ENCODE assay signal across 10 cellular contexts in genomic region chr5:169003721-169004481, GRCh38.
DNase-seq lines count a peak whose midpoint lies in the region; ATAC-seq and TF ChIP-seq lines count a peak whose summit lies in the region.
"Had no signal": no experiment of that assay in that cellular context is flagged by ENCODE, and none has a peak within 500 bp of the region (broad histone marks: within the 10 kb centered on the region; RNA-seq: fewer than 3 reads in every experiment).

No MANE protein-coding gene starts in this region.

- H3K4me1 ChIP-seq in HCT116 (ENCODE audit: control insufficient read depth in 1 of 2, insufficient read depth in 2 of 2, low read length in 2 of 2) (peaks cover 9 to 24% of the 10 kb centered on the region in 2 experiments; a peak in 3 of 4 replicates), hepatocyte (ENCODE audit: insufficient read depth) (peaks cover 31% of the 10 kb centered on the region), stomach smooth muscle (ENCODE audit: control insufficient read depth, insufficient read depth, low read length) (peaks cover 20% of the 10 kb centered on the region)

- no peaks in the 10 kb centered on the region for H3K79me2 ChIP-seq in HCT116 (ENCODE audit: insufficient read depth, low read length)
- no peaks in the 10 kb centered on the region for H3K79me2 ChIP-seq in hepatocyte

- H3K4me2 ChIP-seq in HCT116 (ENCODE audit: low read length) = no peak overlapping the region
- peak overlapping the region; percentile 14 for H3K4me2 ChIP-seq in hepatocyte

- peaks cover 18% of the 10 kb centered on the region; the same call in 1 of the 2 replicates for H3K27me3 ChIP-seq in HCT116 (ENCODE audit: insufficient read depth, low read length)
- no peaks in the 10 kb centered on the region for H3K27me3 ChIP-seq in hepatocyte
- no peaks in the 10 kb centered on the region for H3K27me3 ChIP-seq in stomach smooth muscle (ENCODE audit: control insufficient read depth in 1 of 2, insufficient read depth in 2 of 2, low read length in 2 of 2)

- 0 out of 2 replicates have a peak, but pooled peaks have one; percentile 19 for TF ChIP-seq RAD21 in HCT116 (IDR thresholded peaks at IDR 0.05; ENCODE audit: low read depth)

- RAD21 ChIA-PET in HCT116 (lab: Charles Lee; ENCODE audit: low non-redundant PET in 1 of 2, low total read pairs in 2 of 2, uncharacterized antibody in 2 of 2, unreplicated experiment in 2 of 2) = no interaction called here

- no peak for TF ChIP-seq POLR2A in HCT116 (IDR thresholded peaks at IDR 0.05; ENCODE audit: borderline replicate concordance, extremely low read depth, insufficient read depth, insufficient read length)

- H4K20me1 ChIP-seq in HCT116 (ENCODE audit: insufficient read depth) (no peaks in the 10 kb centered on the region), hepatocyte (ENCODE audit: insufficient read depth, poor library complexity, severe bottlenecking) (no peaks in the 10 kb centered on the region)

- intact Hi-C loops in HCT116 (cut with micrococcal nuclease) = no loop called here

- H3K9me3 ChIP-seq in HCT116 (ENCODE audit: control insufficient read depth in 1 of 2, insufficient read depth in 1 of 2, low read depth in 1 of 2, low read length in 2 of 2) (no peaks in the 10 kb centered on the region), hepatocyte (ENCODE audit: low read depth) (no peaks in the 10 kb centered on the region), stomach smooth muscle (ENCODE audit: control insufficient read depth in 2 of 2, low read length in 2 of 2) (no peaks in the 10 kb centered on the region)

- H3K4me3 ChIP-seq in HCT116 (replicated peaks in 1 of 2; ENCODE audit: low read depth in 1 of 2, low read length in 2 of 2) (no peak overlapping the region), astrocyte of the spinal cord (ENCODE audit: low read depth, low read length) (no peak overlapping the region), hepatocyte (no peak overlapping the region), stomach smooth muscle (ENCODE audit: low read length in 2 of 2) (no peak overlapping the region)

- CTCF ChIA-PET in HCT116 (lab: Charles Lee) = no interaction called here

- POLR2A ChIA-PET in HCT116 (lab: Charles Lee) = no interaction called here

- BruUV-seq in HCT116 (replicated peaks; lab: Mats Ljungman, UMichigan) = no TSS peak

- no peak for ATAC-seq in HCT116

- H3K27ac ChIP-seq in HCT116 (ENCODE audit: low read depth, low read length) (no peak overlapping the region), hepatocyte (peak overlapping the region; percentile 52), stomach smooth muscle (ENCODE audit: low read length) (no peak overlapping the region)

- no peaks in the 10 kb centered on the region for H3K9me2 ChIP-seq in HCT116 (ENCODE audit: insufficient read depth)
- H3K9me2 ChIP-seq in hepatocyte (replicated peaks; ENCODE audit: insufficient read depth) = no peaks in the 10 kb centered on the region

- TF ChIP-seq CTCF in HCT116 (IDR thresholded peaks at IDR 0.05 in 2 of 3, conservative IDR thresholded peaks at IDR 0.05 in 1 of 3; ENCODE audit: borderline replicate concordance in 1 of 3, insufficient read depth in 1 of 3, low read depth in 2 of 3, low read length in 2 of 3) = peak in 2 of 3 experiments; percentile 16 to 35; a peak in 3 of 6 replicates
- peak; percentile 25 for TF ChIP-seq CTCF in astrocyte of the spinal cord (IDR thresholded peaks at IDR 0.05; ENCODE audit: low read depth, low read length)
- peak; percentile 44 for TF ChIP-seq CTCF in hepatocyte (IDR thresholded peaks at IDR 0.05; ENCODE audit: poor library complexity)

- H3K36me3 ChIP-seq in HCT116 (ENCODE audit: control insufficient read depth in 1 of 2, insufficient read depth in 2 of 2, low read length in 2 of 2) (no peaks in the 10 kb centered on the region), hepatocyte (replicated peaks; ENCODE audit: insufficient read depth, low read depth) (no peaks in the 10 kb centered on the region), stomach smooth muscle (ENCODE audit: control insufficient read depth in 2 of 2, insufficient read depth in 2 of 2, low read length in 2 of 2) (no peaks in the 10 kb centered on the region)

- in situ Hi-C loops in astrocyte of the spinal cord (cut with HindIII; ENCODE audit: low sequenced_read_pairs) = no loop called here

- DNase-seq in HCT116 (ENCODE audit: low read depth, low spot score) (no peak), astrocyte of the spinal cord (ENCODE audit: low read depth, low spot score) (no peak), hepatocyte (ENCODE audit: low spot score) (peak; percentile 36), NCI-H187 (lab: John Stamatoyannopoulos, UW) (no peak), H4 (ENCODE audit: low spot score) (no peak), NCI-H2029 (lab: John Stamatoyannopoulos, UW) (no peak), ecto neural progenitor cell (ENCODE audit: low spot score) (no peak)
- DNase-seq: DMS79 treated with DMSO at 0.1 percent for 48 hours, IMR-90 had no signal

- no peak overlapping the region for H3K9ac ChIP-seq in HCT116 (ENCODE audit: low read length)
- peak overlapping the region; percentile 9 to 21 for H3K9ac ChIP-seq in stomach smooth muscle (ENCODE audit: low read length in 2 of 2)

- H2AFZ ChIP-seq in HCT116 (ENCODE audit: low read depth, low read length, poor library complexity, severe bottlenecking) (no peak overlapping the region), hepatocyte (no peak overlapping the region)

- WGBS in hepatocyte (ENCODE audit: low lambda C conversion rate, missing lambda C conversion rate) = 60% methylated on average over 9 of the region's 9 CpGs

TF ChIP-seq in HCT116, 20 proteins besides CTCF, POLR2A, EP300 and RAD21:
- TF ChIP-seq SIN3A (IDR thresholded peaks at IDR 0.05; ENCODE audit: low read depth) (no peak), ZFX (IDR thresholded peaks at IDR 0.05) (no peak), ZNF274 (IDR thresholded peaks at IDR 0.05; ENCODE audit: low read depth, low read length) (no peak), EZH2 (IDR thresholded peaks at IDR 0.05) (no peak), TCF7L2 (IDR thresholded peaks at IDR 0.05; ENCODE audit: borderline replicate concordance, extremely low read depth, insufficient read depth, insufficient read length) (no peak)
- TF ChIP-seq, protein P1, sequence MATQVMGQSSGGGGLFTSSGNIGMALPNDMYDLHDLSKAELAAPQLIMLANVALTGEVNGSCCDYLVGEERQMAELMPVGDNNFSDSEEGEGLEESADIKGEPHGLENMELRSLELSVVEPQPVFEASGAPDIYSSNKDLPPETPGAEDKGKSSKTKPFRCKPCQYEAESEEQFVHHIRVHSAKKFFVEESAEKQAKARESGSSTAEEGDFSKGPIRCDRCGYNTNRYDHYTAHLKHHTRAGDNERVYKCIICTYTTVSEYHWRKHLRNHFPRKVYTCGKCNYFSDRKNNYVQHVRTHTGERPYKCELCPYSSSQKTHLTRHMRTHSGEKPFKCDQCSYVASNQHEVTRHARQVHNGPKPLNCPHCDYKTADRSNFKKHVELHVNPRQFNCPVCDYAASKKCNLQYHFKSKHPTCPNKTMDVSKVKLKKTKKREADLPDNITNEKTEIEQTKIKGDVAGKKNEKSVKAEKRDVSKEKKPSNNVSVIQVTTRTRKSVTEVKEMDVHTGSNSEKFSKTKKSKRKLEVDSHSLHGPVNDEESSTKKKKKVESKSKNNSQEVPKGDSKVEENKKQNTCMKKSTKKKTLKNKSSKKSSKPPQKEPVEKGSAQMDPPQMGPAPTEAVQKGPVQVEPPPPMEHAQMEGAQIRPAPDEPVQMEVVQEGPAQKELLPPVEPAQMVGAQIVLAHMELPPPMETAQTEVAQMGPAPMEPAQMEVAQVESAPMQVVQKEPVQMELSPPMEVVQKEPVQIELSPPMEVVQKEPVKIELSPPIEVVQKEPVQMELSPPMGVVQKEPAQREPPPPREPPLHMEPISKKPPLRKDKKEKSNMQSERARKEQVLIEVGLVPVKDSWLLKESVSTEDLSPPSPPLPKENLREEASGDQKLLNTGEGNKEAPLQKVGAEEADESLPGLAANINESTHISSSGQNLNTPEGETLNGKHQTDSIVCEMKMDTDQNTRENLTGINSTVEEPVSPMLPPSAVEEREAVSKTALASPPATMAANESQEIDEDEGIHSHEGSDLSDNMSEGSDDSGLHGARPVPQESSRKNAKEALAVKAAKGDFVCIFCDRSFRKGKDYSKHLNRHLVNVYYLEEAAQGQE (IDR thresholded peaks at IDR 0.05; ENCODE audit: low read depth) = no peak
- TF ChIP-seq, protein P2, sequence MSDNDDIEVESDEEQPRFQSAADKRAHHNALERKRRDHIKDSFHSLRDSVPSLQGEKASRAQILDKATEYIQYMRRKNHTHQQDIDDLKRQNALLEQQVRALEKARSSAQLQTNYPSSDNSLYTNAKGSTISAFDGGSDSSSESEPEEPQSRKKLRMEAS (IDR thresholded peaks at IDR 0.05) = no peak
TF ChIP-seq in HCT116: peak in this region for 0.
